Comparison of ENCODE assay signal across 8 cellular contexts in the genomic region with DNA sequence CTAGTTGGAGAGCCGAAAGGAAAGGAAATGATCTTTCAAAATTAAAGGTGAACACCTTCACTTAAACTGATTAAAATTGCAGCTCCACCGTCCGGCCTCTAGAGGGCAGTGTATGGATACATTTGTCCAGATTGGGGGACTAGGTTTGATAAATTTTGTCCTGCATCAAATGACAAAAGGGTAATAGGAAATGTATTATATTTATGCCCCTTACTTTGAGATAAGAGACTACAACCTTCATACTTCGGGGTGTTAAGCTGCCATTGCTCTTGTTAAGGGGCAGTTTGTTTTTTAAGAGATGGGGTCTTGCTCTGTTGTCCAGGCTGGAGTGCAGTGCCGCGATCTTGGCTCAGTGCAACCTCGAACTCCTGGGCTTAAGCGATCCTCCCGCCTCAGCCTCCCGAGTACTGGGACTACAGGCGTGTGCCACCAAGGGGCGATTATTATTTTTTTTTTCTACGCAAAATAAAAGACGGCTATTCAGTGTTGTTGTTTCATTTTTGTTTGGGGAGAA. TPM values are rescaled to one million over a fixed set of nuclear protein-coding genes. Genes with fewer than 3 reads are reported as not detected.
DNase-seq lines count a peak whose midpoint lies in the region; ATAC-seq and TF ChIP-seq lines count a peak whose summit lies in the region.

No MANE protein-coding gene starts in this region.

- no peak overlapping the region for H2AFZ ChIP-seq in neuronal stem cell (ENCODE audit: low read length)

- no peaks in the 10 kb centered on the region for H3K27me3 Mint-ChIP-seq in Calu3 (ENCODE audit: unreplicated experiment)

- H3K14ac ChIP-seq in neuronal stem cell (ENCODE audit: low read length) = no peak overlapping the region

- no peak for TF ChIP-seq POLR2A in upper lobe of left lung (IDR thresholded peaks at IDR 0.05)

- H3K18ac ChIP-seq in neuronal stem cell (ENCODE audit: low read length) = no peak overlapping the region

- no peak overlapping the region for H2BK12ac ChIP-seq in neuronal stem cell (ENCODE audit: low read length)

- no peak for TF ChIP-seq EP300 in upper lobe of left lung (IDR thresholded peaks at IDR 0.05)

- H3K4me3 Mint-ChIP-seq in Calu3 (ENCODE audit: low read depth, unreplicated experiment) = peak overlapping the region; percentile 90

- H4K8ac ChIP-seq in neuronal stem cell (ENCODE audit: low read depth, low read length) = no peak overlapping the region

- no peak overlapping the region for H2AK5ac ChIP-seq in neuronal stem cell (ENCODE audit: low read depth, low read length)

- no TSS peak for BruUV-seq in Calu3 (replicated peaks; lab: Mats Ljungman, UMichigan)

- H3K9me3 ChIP-seq in RWPE2 (ENCODE audit: severe bottlenecking) = no peaks in the 10 kb centered on the region
- H3K9me3 ChIP-seq in neuronal stem cell (replicated peaks in 1 of 2; ENCODE audit: control insufficient read depth in 2 of 2, insufficient read depth in 1 of 2, low read depth in 1 of 2, low read length in 2 of 2) = no peaks in the 10 kb centered on the region
- H3K9me3 ChIP-seq in upper lobe of left lung = no peaks in the 10 kb centered on the region

- H3K9ac ChIP-seq in neuronal stem cell (ENCODE audit: low read depth, low read length, poor library complexity) = no peak overlapping the region

- DNase-seq in Calu3 = peak; percentile 76
- peak; percentile 64 to 71 for DNase-seq in Kasumi-1 (lab: John Stamatoyannopoulos, UW)
- DNase-seq in RWPE2 (ENCODE audit: low spot score) = no peak
- DNase-seq in activated naive CD4-positive, alpha-beta T cell treated with Interleukin-2 at 50 U/mL for 16 hours = peak; percentile 61
- DNase-seq in foreskin fibroblast = peak; percentile 49 to 84
- DNase-seq in neuronal stem cell (ENCODE audit: low spot score) = peak; percentile 54
- peak in 1 of 2 donors; percentile 71 for DNase-seq in upper lobe of left lung

- H3K27ac Mint-ChIP-seq in Calu3 (ENCODE audit: unreplicated experiment) = peak overlapping the region; percentile 91

- H3K27me3 ChIP-seq in RWPE2 (ENCODE audit: insufficient read depth, poor library complexity, severe bottlenecking) = no peaks in the 10 kb centered on the region
- H3K27me3 ChIP-seq in neuronal stem cell (ENCODE audit: control insufficient read depth in 3 of 3, insufficient read depth in 3 of 3, low read depth in 1 of 3, low read length in 3 of 3) = no peaks in the 10 kb centered on the region
- no peaks in the 10 kb centered on the region for H3K27me3 ChIP-seq in upper lobe of left lung

- no CpG with 5 or more reads among the region's 14 CpGs for WGBS in neuronal stem cell (ENCODE audit: extremely low coverage in 2 of 2, insufficient read length in 2 of 2, insufficient replicate concordance in 1 of 2), 2 donors
- WGBS in upper lobe of left lung, 2 donors = 30 to 31% methylated on average over 14 of the region's 14 CpGs

- H3K4me1 Mint-ChIP-seq in Calu3 (ENCODE audit: low read depth, unreplicated experiment) = peaks cover 29% of the 10 kb centered on the region

- H3K4me1 ChIP-seq in RWPE2 (ENCODE audit: insufficient read depth, poor library complexity, severe bottlenecking) = no peaks in the 10 kb centered on the region
- peaks cover 0 to 4% of the 10 kb centered on the region in 2 donors for H3K4me1 ChIP-seq in neuronal stem cell (ENCODE audit: control insufficient read depth in 2 of 2, insufficient read depth in 1 of 2, low read depth in 1 of 2, low read length in 2 of 2)
- peaks cover 10 to 27% (median 14%) of the 10 kb centered on the region in 4 donors for H3K4me1 ChIP-seq in upper lobe of left lung

- H4K91ac ChIP-seq in neuronal stem cell (ENCODE audit: low read depth, low read length, poor library complexity) = no peak overlapping the region

- no peak overlapping the region for H2BK15ac ChIP-seq in neuronal stem cell (ENCODE audit: low read length)

- no peak overlapping the region for H2BK120ac ChIP-seq in neuronal stem cell (ENCODE audit: low read depth, low read length)

- no peak overlapping the region for H3K4me2 ChIP-seq in neuronal stem cell (ENCODE audit: insufficient read depth, low read length, poor library complexity, severe bottlenecking)

- H3K4me3 ChIP-seq in RWPE2 (ENCODE audit: severe bottlenecking) (peak overlapping the region; percentile 45), foreskin fibroblast (ENCODE audit: low read depth in 1 of 2, low read length in 2 of 2) (peak overlapping the region; percentile 67 to 75), neuronal stem cell (ENCODE audit: low read length in 2 of 2) (peak overlapping the region in 1 of 2 donors; percentile 78), upper lobe of left lung (peak overlapping the region in 3 of 4 donors; percentile 60 to 84 (median 66))

- H3K79me1 ChIP-seq in neuronal stem cell (ENCODE audit: low read depth, low read length) = no peaks in the 10 kb centered on the region

- no peak overlapping the region for H3K23ac ChIP-seq in neuronal stem cell (ENCODE audit: low read depth, low read length, poor library complexity)

- peaks cover 50% of the 10 kb centered on the region for H3K36me3 Mint-ChIP-seq in Calu3 (ENCODE audit: insufficient read depth, unreplicated experiment)

- no peaks in the 10 kb centered on the region for H3K9me3 Mint-ChIP-seq in Calu3 (ENCODE audit: low read depth, unreplicated experiment)

- peaks cover 29% of the 10 kb centered on the region for H3K36me3 ChIP-seq in RWPE2 (ENCODE audit: low read depth)
- H3K36me3 ChIP-seq in neuronal stem cell (replicated peaks in 1 of 2; ENCODE audit: control insufficient read depth in 2 of 2, insufficient read depth in 2 of 2, low read length in 2 of 2) = peaks cover 24 to 44% of the 10 kb centered on the region in 2 donors
- H3K36me3 ChIP-seq in upper lobe of left lung = peaks cover 23 to 49% (median 34%) of the 10 kb centered on the region in 4 donors

- no peak overlapping the region for H2BK5ac ChIP-seq in neuronal stem cell (ENCODE audit: low read length)

- intact Hi-C loops in Calu3 (cut with micrococcal nuclease; ENCODE audit: unreplicated experiment) = loop anchor here (1.0 to 2.0 kb wide), 4 partner anchors 33 to 123 kb away; a partner anchor contains a TSS

- no peak for ATAC-seq in RWPE2 (ENCODE audit: low read depth)
- ATAC-seq in upper lobe of left lung (ENCODE audit: low FRiP score in 2 of 2) = peak; percentile 88 to 89
- no peak for ATAC-seq in HG03025 (IDR thresholded peaks at IDR 0.05; ENCODE audit: low FRiP score, unreplicated experiment)

- TF ChIP-seq CTCF in Calu3 (IDR thresholded peaks at IDR 0.05; ENCODE audit: unreplicated experiment) = peak; percentile 63
- peak; percentile 90 for TF ChIP-seq CTCF in RWPE2 (IDR thresholded peaks at IDR 0.05; ENCODE audit: poor library complexity, severe bottlenecking)
- TF ChIP-seq CTCF in foreskin fibroblast (IDR thresholded peaks at IDR 0.05; ENCODE audit: low read depth, low read length) = peak; percentile 68
- peak; percentile 65 to 84 (median 79) for TF ChIP-seq CTCF in upper lobe of left lung (IDR thresholded peaks at IDR 0.05)

- CTCF ChIA-PET in Calu3 (lab: Charles Lee) = interaction anchor here (0.6 to 2.7 kb wide), 12 partner anchors 11 to 389 kb away, joined by 3 to 46 read pairs (median 6); a partner anchor contains a TSS

- H3K27ac ChIP-seq in RWPE2 (ENCODE audit: poor library complexity, severe bottlenecking) (peak overlapping the region; percentile 37), neuronal stem cell (replicated peaks; ENCODE audit: low read length) (peak overlapping the region; percentile 64), upper lobe of left lung (peak overlapping the region; percentile 68 to 88 (median 82))

- no peak overlapping the region for H3K4ac ChIP-seq in neuronal stem cell (ENCODE audit: low read length)

RNA-seq across cellular contexts. Expression of a gene that starts 0.8 kb away (rescaled TPM):
- total RNA-seq in Calu3 (2022) (31.1 and 34.9 TPM in 2 replicates), upper lobe of left lung (10 to 100 TPM; 12.8 to 36.3 (median 21.9) TPM)
- 17.3 TPM for polyA plus RNA-seq in neuronal stem cell (2013, experiment 1 of 2)
- 18.0 TPM for polyA plus RNA-seq in neuronal stem cell (2013, experiment 2 of 2)

RNA-seq across cellular contexts. Expression of a gene that starts 22.4 kb away (rescaled TPM):
- total RNA-seq in Calu3 (2022) = 84.7 and 91.6 TPM in 2 replicates
- 90.1 TPM for polyA plus RNA-seq in neuronal stem cell (2013, experiment 1 of 2)
- 89.7 TPM for polyA plus RNA-seq in neuronal stem cell (2013, experiment 2 of 2)
- total RNA-seq in upper lobe of left lung = 100 to 1,000 TPM in 4 of 6 donors, 10 to 100 TPM in 2; 53.4 to 139 (median 116) TPM

RNA-seq across cellular contexts. Expression of a gene that starts 24.6 kb away (rescaled TPM):
- total RNA-seq in Calu3 (2022) = 7.3 and 9.0 TPM in 2 replicates
- 9.9 TPM for polyA plus RNA-seq in neuronal stem cell (2013, experiment 1 of 2)
- polyA plus RNA-seq in neuronal stem cell (2013, experiment 2 of 2) = 9.8 TPM
- 10 to 100 TPM in 1 of 6 donors, 1 to 10 TPM in 5; 5.6 to 23.0 (median 9.3) TPM for total RNA-seq in upper lobe of left lung

RNA-seq across cellular contexts. Expression of a gene that starts 29.6 kb away (rescaled TPM):
- total RNA-seq in Calu3 (2022) (68.9 and 76.4 TPM in 2 replicates), upper lobe of left lung (10 to 100 TPM; 11.7 to 27.9 (median 21.7) TPM)
- 69.3 TPM for polyA plus RNA-seq in neuronal stem cell (2013, experiment 1 of 2)
- polyA plus RNA-seq in neuronal stem cell (2013, experiment 2 of 2) = 71.8 TPM

RNA-seq across cellular contexts. Expression of a gene that starts 30.4 kb away (rescaled TPM):
- total RNA-seq in Calu3 (2022) (1.6 and 2.1 TPM in 2 replicates), upper lobe of left lung (10 to 100 TPM in 1 of 6 donors, 1 to 10 TPM in 4, under 1 TPM in 1; 0.91 to 45.1 (median 1.5) TPM)
- polyA plus RNA-seq in neuronal stem cell (2013, experiment 1 of 2) = 298 TPM
- 291 TPM for polyA plus RNA-seq in neuronal stem cell (2013, experiment 2 of 2)

Comparison
In these comparisons a context has a peak if more than half of its experiments do, and no peak if none do; other contexts are left out.
1. ATAC-seq: peak in upper lobe of left lung (2 of 2); none in RWPE2 (single experiment) and HG03025 (single experiment).
2. Peak in every context shown above with its lines, with median percentiles within 50 percentile points of each other: CTCF ChIP-seq and H3K27ac ChIP-seq.